Comparison of ENCODE assay signal across 1 cellular context in the genomic region with DNA sequence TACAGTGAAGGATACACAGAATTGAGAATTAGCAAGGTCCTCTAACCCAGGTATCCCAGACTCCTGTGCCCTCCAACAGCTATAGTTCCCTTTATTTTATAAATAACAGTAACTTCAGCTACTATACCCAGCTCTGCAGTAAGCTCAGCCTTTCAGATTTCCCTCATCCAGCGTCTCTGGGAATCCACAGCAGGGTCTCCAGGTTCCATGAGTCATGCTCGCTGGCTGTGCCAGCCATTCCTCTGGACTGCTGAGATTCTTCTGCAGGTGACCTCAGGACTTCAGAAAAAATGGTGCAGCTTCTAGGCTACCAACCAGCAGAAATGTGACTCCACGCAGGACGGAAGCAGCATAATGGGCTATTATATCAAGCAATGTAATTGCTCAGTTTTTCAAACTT.
TF ChIP-seq lines count a peak whose summit lies in the region.

No MANE protein-coding gene starts in this region.

TF ChIP-seq in WTC11, 78 proteins besides CTCF, POLR2A, EP300 and RAD21 (continued from another document):
- TF ChIP-seq, protein P1, sequence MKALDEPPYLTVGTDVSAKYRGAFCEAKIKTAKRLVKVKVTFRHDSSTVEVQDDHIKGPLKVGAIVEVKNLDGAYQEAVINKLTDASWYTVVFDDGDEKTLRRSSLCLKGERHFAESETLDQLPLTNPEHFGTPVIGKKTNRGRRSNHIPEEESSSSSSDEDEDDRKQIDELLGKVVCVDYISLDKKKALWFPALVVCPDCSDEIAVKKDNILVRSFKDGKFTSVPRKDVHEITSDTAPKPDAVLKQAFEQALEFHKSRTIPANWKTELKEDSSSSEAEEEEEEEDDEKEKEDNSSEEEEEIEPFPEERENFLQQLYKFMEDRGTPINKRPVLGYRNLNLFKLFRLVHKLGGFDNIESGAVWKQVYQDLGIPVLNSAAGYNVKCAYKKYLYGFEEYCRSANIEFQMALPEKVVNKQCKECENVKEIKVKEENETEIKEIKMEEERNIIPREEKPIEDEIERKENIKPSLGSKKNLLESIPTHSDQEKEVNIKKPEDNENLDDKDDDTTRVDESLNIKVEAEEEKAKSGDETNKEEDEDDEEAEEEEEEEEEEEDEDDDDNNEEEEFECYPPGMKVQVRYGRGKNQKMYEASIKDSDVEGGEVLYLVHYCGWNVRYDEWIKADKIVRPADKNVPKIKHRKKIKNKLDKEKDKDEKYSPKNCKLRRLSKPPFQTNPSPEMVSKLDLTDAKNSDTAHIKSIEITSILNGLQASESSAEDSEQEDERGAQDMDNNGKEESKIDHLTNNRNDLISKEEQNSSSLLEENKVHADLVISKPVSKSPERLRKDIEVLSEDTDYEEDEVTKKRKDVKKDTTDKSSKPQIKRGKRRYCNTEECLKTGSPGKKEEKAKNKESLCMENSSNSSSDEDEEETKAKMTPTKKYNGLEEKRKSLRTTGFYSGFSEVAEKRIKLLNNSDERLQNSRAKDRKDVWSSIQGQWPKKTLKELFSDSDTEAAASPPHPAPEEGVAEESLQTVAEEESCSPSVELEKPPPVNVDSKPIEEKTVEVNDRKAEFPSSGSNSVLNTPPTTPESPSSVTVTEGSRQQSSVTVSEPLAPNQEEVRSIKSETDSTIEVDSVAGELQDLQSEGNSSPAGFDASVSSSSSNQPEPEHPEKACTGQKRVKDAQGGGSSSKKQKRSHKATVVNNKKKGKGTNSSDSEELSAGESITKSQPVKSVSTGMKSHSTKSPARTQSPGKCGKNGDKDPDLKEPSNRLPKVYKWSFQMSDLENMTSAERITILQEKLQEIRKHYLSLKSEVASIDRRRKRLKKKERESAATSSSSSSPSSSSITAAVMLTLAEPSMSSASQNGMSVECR (CRISPR knock-in tag; IDR thresholded peaks at IDR 0.05; ENCODE audit: borderline replicate concordance), result no peak
- no peak for TF ChIP-seq TEAD4 (CRISPR knock-in tag; IDR thresholded peaks at IDR 0.05)
- TF ChIP-seq, protein P2, sequence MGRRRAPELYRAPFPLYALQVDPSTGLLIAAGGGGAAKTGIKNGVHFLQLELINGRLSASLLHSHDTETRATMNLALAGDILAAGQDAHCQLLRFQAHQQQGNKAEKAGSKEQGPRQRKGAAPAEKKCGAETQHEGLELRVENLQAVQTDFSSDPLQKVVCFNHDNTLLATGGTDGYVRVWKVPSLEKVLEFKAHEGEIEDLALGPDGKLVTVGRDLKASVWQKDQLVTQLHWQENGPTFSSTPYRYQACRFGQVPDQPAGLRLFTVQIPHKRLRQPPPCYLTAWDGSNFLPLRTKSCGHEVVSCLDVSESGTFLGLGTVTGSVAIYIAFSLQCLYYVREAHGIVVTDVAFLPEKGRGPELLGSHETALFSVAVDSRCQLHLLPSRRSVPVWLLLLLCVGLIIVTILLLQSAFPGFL (CRISPR knock-in tag; IDR thresholded peaks at IDR 0.05; ENCODE audit: borderline replicate concordance), result no peak
- no peak for TF ChIP-seq NFATC4 (CRISPR knock-in tag; IDR thresholded peaks at IDR 0.05)
